Comparison of ENCODE assay signal across 13 cellular contexts in genomic region chr1:56676571-56677035, GRCh38. TPM values are rescaled to one million over a fixed set of nuclear protein-coding genes. Genes with fewer than 3 reads are reported as not detected.
DNase-seq lines count a peak whose midpoint lies in the region; ATAC-seq and TF ChIP-seq lines count a peak whose summit lies in the region.
"Had no signal": no experiment of that assay in that cellular context is flagged by ENCODE, and none has a peak within 500 bp of the region (broad histone marks: within the 10 kb centered on the region; RNA-seq: fewer than 3 reads in every experiment).

No MANE protein-coding gene starts in this region.

- no peaks in the 10 kb centered on the region for H3K36me3 ChIP-seq in GM23248 (ENCODE audit: low read depth)
- H3K36me3 ChIP-seq in smooth muscle cell (ENCODE audit: low read depth): no peaks in the 10 kb centered on the region
- no peaks in the 10 kb centered on the region for H3K36me3 ChIP-seq in effector memory CD4-positive, alpha-beta T cell (ENCODE audit: control insufficient read depth, insufficient read depth, low read length)
- H3K36me3 ChIP-seq: uterus had no signal

- H2AFZ ChIP-seq in GM23248: no peak overlapping the region
- no peak overlapping the region for H2AFZ ChIP-seq in smooth muscle cell (ENCODE audit: low read depth)

- in situ Hi-C loops in GM23248 (cut with MboI): no loop called here

- no peak overlapping the region for H3K27ac ChIP-seq in GM23248
- peak overlapping the region; percentile 22 for H3K27ac ChIP-seq in smooth muscle cell (ENCODE audit: low read depth)
- no peak overlapping the region for H3K27ac ChIP-seq in effector memory CD4-positive, alpha-beta T cell (ENCODE audit: insufficient read depth, low read length, poor library complexity, severe bottlenecking)
- H3K27ac ChIP-seq: coronary artery, uterus had no signal

- TF ChIP-seq CTCF in smooth muscle cell (IDR thresholded peaks at IDR 0.05; ENCODE audit: borderline replicate concordance, insufficient read depth, poor library complexity, severe bottlenecking): no peak

- H3K9me2 ChIP-seq in GM23248 (ENCODE audit: insufficient read depth): no peaks in the 10 kb centered on the region

- ATAC-seq in HG02759 (IDR thresholded peaks at IDR 0.05; ENCODE audit: unreplicated experiment): no peak
- ATAC-seq: activated CD4-positive, alpha-beta T cell treated with anti-CD3 and anti-CD28 coated beads for 36 hours had no signal

- H3F3A ChIP-seq in GM23248 (ENCODE audit: insufficient read depth) (peaks cover 13% of the 10 kb centered on the region), smooth muscle cell (ENCODE audit: low read depth) (peaks cover 5% of the 10 kb centered on the region)

- 45 to 60% methylated on average over 2 of the region's 2 CpGs for WGBS in GM23248 (ENCODE audit: low coverage in 1 of 2, low lambda C conversion rate in 2 of 2, missing lambda C conversion rate in 2 of 2), 2 experiments
- 21% methylated on average over 2 of the region's 2 CpGs for WGBS in smooth muscle cell (ENCODE audit: low lambda C conversion rate)

- H3K27me3 ChIP-seq in GM23248 (replicated peaks; ENCODE audit: insufficient read depth) (no peaks in the 10 kb centered on the region), smooth muscle cell (ENCODE audit: low read depth) (no peaks in the 10 kb centered on the region)
- no peaks in the 10 kb centered on the region for H3K27me3 ChIP-seq in effector memory CD4-positive, alpha-beta T cell (replicated peaks; ENCODE audit: control insufficient read depth, insufficient read depth, low read length, poor library complexity, severe bottlenecking)
- H3K27me3 ChIP-seq: uterus had no signal

- H3K9me3 ChIP-seq in GM23248 (ENCODE audit: low read depth) (no peaks in the 10 kb centered on the region), smooth muscle cell (replicated peaks; ENCODE audit: low read depth) (no peaks in the 10 kb centered on the region)
- H3K9me3 ChIP-seq in effector memory CD4-positive, alpha-beta T cell (ENCODE audit: control insufficient read depth, low read length): no peaks in the 10 kb centered on the region
- H3K9me3 ChIP-seq: uterus had no signal

- H3K4me1 ChIP-seq in GM23248 (ENCODE audit: insufficient read depth) (no peaks in the 10 kb centered on the region; the same call in 1 of the 2 replicates), smooth muscle cell (ENCODE audit: low read depth) (no peaks in the 10 kb centered on the region)
- no peaks in the 10 kb centered on the region for H3K4me1 ChIP-seq in effector memory CD4-positive, alpha-beta T cell (ENCODE audit: control insufficient read depth, insufficient read depth, low read length, poor library complexity, severe bottlenecking)
- H3K4me1 ChIP-seq: uterus had no signal

- DNase-seq in GM23248 (peak; percentile 76), RPMI7951 (ENCODE audit: low read depth) (peak; percentile 73), fibroblast of gingiva (ENCODE audit: low read depth) (peak; percentile 81), smooth muscle cell (lab: John Stamatoyannopoulos, UW; ENCODE audit: unreplicated experiment) (no peak), NCI-H1436 (lab: John Stamatoyannopoulos, UW) (no peak)
- DNase-seq in effector memory CD4-positive, alpha-beta T cell: no peak
- DNase-seq: activated CD4-positive, alpha-beta T cell treated with anti-CD3 and anti-CD28 coated beads for 36 hours; activated effector memory CD4-positive, alpha-beta T cell treated with anti-CD3 and anti-CD28 coated beads, Interleukin-2, amount 50 U/mL, for 16 hours; GDM1; NCI-H446; uterus had no signal

- H4K20me1 ChIP-seq in GM23248 (ENCODE audit: insufficient read depth): no peaks in the 10 kb centered on the region
- no peaks in the 10 kb centered on the region for H4K20me1 ChIP-seq in smooth muscle cell (ENCODE audit: low read depth)

- H3K4me2 ChIP-seq in GM23248 (ENCODE audit: unreplicated experiment) (no peak overlapping the region), smooth muscle cell (no peak overlapping the region)

- no peaks in the 10 kb centered on the region for H3K79me2 ChIP-seq in GM23248 (ENCODE audit: insufficient read depth)
- no peaks in the 10 kb centered on the region for H3K79me2 ChIP-seq in smooth muscle cell (ENCODE audit: low read depth)

- H3K9ac ChIP-seq in GM23248: no peak overlapping the region
- no peak overlapping the region for H3K9ac ChIP-seq in smooth muscle cell (ENCODE audit: low read depth)

- H3K4me3 ChIP-seq in GM23248 (no peak overlapping the region), smooth muscle cell (no peak overlapping the region)
- no peak overlapping the region for H3K4me3 ChIP-seq in effector memory CD4-positive, alpha-beta T cell (ENCODE audit: insufficient read depth, low read depth, low read length, poor library complexity, severe bottlenecking)
- H3K4me3 ChIP-seq: coronary artery, uterus had no signal

RNA-seq across cellular contexts. Expression of gene PRKAA2, which starts 31.5 kb away (rescaled TPM):
- 0.65 and 0.76 TPM in 2 replicates for total RNA-seq in GM23248 (2014; rRNA removed; shearing (Covaris generic))
- polyA plus RNA-seq in GM23248 (2016; fragmentation: Nextera tagmentation; extraction: Ambion mirVana) (0.44 and 0.49 TPM in 2 replicates), smooth muscle cell (0.17 and 0.50 TPM in 2 replicates)
- total RNA-seq in RPMI7951 (2014; rRNA removed; shearing (Covaris generic)): 0.84 and 0.88 TPM in 2 replicates
- 1.3 and 1.8 TPM in 2 replicates for total RNA-seq in smooth muscle cell

Comparison
In these comparisons a context has a peak if more than half of its experiments do, and no peak if none do; other contexts are left out.
1. DNase-seq: peak in GM23248 (single experiment), RPMI7951 (single experiment) and fibroblast of gingiva (single experiment); none in smooth muscle cell (single experiment), NCI-H1436 (single experiment) and effector memory CD4-positive, alpha-beta T cell (0 of 3).